ENCODE assay signal across 14 cellular contexts in genomic region chr19:4086336-4086953, GRCh38. TPM values are rescaled to one million over a fixed set of nuclear protein-coding genes. Genes with fewer than 3 reads are reported as not detected.
DNase-seq lines count a peak whose midpoint lies in the region; ATAC-seq and TF ChIP-seq lines count a peak whose summit lies in the region.
"Had no signal": no experiment of that assay in that cellular context is flagged by ENCODE, and none has a peak within 500 bp of the region (broad histone marks: within the 10 kb centered on the region; RNA-seq: fewer than 3 reads in every experiment).

No MANE protein-coding gene starts in this region.

- no peaks in the 10 kb centered on the region for H3K36me3 ChIP-seq in colonic mucosa
- H3K36me3 ChIP-seq in spleen, result peaks cover 0 to 25% (median 17%) of the 10 kb centered on the region in 6 donors
- peaks cover 19% of the 10 kb centered on the region for H3K36me3 ChIP-seq in suprapubic skin
- H3K36me3 ChIP-seq: uterus had no signal

- TF ChIP-seq POLR2A in spleen (IDR thresholded peaks at IDR 0.05) (no peak), suprapubic skin (IDR thresholded peaks at IDR 0.05) (no peak)

- intact Hi-C loops in colonic mucosa (cut with DNase I) (no loop called here), spleen (cut with DNase I; ENCODE audit: low total_unique reads) (no loop called here)

- H3K4me1 ChIP-seq in colonic mucosa (peaks cover 26% of the 10 kb centered on the region), spleen (peaks cover 23 to 87% (median 61%) of the 10 kb centered on the region in 6 donors), suprapubic skin (peaks cover 10% of the 10 kb centered on the region)
- H3K4me1 ChIP-seq: SJSA1, uterus had no signal

- H3K9me3 Mint-ChIP-seq in activated CD4-positive, alpha-beta T cell treated with anti-CD3 and anti-CD28 coated beads, Interleukin-2, amount 10 ng/mL, durations not matched to agents 7 days and 5 days, result no peaks in the 10 kb centered on the region

- no peak for TF ChIP-seq EP300 in suprapubic skin (IDR thresholded peaks at IDR 0.05)

- H3K27me3 Mint-ChIP-seq in activated CD4-positive, alpha-beta T cell treated with anti-CD3 and anti-CD28 coated beads, Interleukin-2, amount 10 ng/mL, durations not matched to agents 7 days and 5 days, result no peaks in the 10 kb centered on the region

- H3K4me1 Mint-ChIP-seq in activated CD4-positive, alpha-beta T cell treated with anti-CD3 and anti-CD28 coated beads, Interleukin-2, amount 10 ng/mL, durations not matched to agents 7 days and 5 days, result peaks cover 70% of the 10 kb centered on the region

- H3K4me3 Mint-ChIP-seq in activated CD4-positive, alpha-beta T cell treated with anti-CD3 and anti-CD28 coated beads, Interleukin-2, amount 10 ng/mL, durations not matched to agents 7 days and 5 days, result peak overlapping the region; percentile 33

- no peak overlapping the region for H3K4me3 ChIP-seq in colonic mucosa
- no peak overlapping the region for H3K4me3 ChIP-seq in spleen
- no peak overlapping the region for H3K4me3 ChIP-seq in suprapubic skin
- H3K4me3 ChIP-seq: GM23248, heart left ventricle, SJSA1, uterus had no signal

- H3K27me3 ChIP-seq in colonic mucosa (no peaks in the 10 kb centered on the region), spleen (replicated peaks in 1 of 7) (no peaks in the 10 kb centered on the region), suprapubic skin (no peaks in the 10 kb centered on the region)
- H3K27me3 ChIP-seq: heart left ventricle, SJSA1, uterus had no signal

- peaks cover 15% of the 10 kb centered on the region for H3K36me3 Mint-ChIP-seq in activated CD4-positive, alpha-beta T cell treated with anti-CD3 and anti-CD28 coated beads, Interleukin-2, amount 10 ng/mL, durations not matched to agents 7 days and 5 days (ENCODE audit: low read depth)

- no peak for DNase-seq in activated CD4-positive, alpha-beta T cell treated with anti-CD3 and anti-CD28 coated beads, Interleukin-2, amount 10 ng/mL, durations not matched to agents 7 days and 5 days
- DNase-seq in activated CD4-positive, alpha-beta T cell treated with anti-CD3 and anti-CD28 coated beads for 4 hours, result no peak
- peak; percentile 33 for DNase-seq in NCI-H69 (lab: John Stamatoyannopoulos, UW)
- DNase-seq in colonic mucosa, result peak; percentile 88
- peak; percentile 68 for DNase-seq in spleen
- DNase-seq in suprapubic skin (ENCODE audit: low spot score in 2 of 2), result no peak
- no peak for DNase-seq in GM03348 (ENCODE audit: low spot score)
- DNase-seq: amniotic stem cell; GM23248; NK-92 treated with Interleukin-12 subunit alpha and Interleukin-12 subunit beta, amount 100 ng/mL, for 24 hours; uterus had no signal

- no peak for ATAC-seq in GM18907 (IDR thresholded peaks at IDR 0.05; ENCODE audit: unreplicated experiment)
- ATAC-seq: heart left ventricle had no signal

- POLR2A ChIA-PET in activated CD4-positive, alpha-beta T cell treated with anti-CD3 and anti-CD28 coated beads, Interleukin-2, amount 10 ng/mL, durations not matched to agents 7 days and 5 days (lab: Charles Lee), result no interaction called here

- WGBS in spleen, 5 donors, result 67 to 73% (median 69%) methylated on average over 18 to 23 of the region's 23 CpGs
- 32% methylated on average over 22 of the region's 23 CpGs for WGBS in suprapubic skin

- peak overlapping the region; percentile 50 to 55 for H3K9ac ChIP-seq in colonic mucosa (ENCODE audit: low read depth in 2 of 2, low read length in 2 of 2)
- H3K9ac ChIP-seq: GM23248 had no signal

- H3K9me3 ChIP-seq in colonic mucosa, result no peaks in the 10 kb centered on the region
- H3K9me3 ChIP-seq in spleen, result no peaks in the 10 kb centered on the region
- H3K9me3 ChIP-seq in suprapubic skin, result no peaks in the 10 kb centered on the region
- H3K9me3 ChIP-seq: heart left ventricle, SJSA1, uterus had no signal

- H3K27ac Mint-ChIP-seq in activated CD4-positive, alpha-beta T cell treated with anti-CD3 and anti-CD28 coated beads, Interleukin-2, amount 10 ng/mL, durations not matched to agents 7 days and 5 days, result peak overlapping the region; percentile 86

- H3K27ac ChIP-seq in colonic mucosa (peak overlapping the region; percentile 86), spleen (peak overlapping the region in 2 of 8 donors; percentile 49 to 87), suprapubic skin (no peak overlapping the region)
- H3K27ac ChIP-seq: GM23248, SJSA1, uterus had no signal

- CTCF ChIA-PET in activated CD4-positive, alpha-beta T cell treated with anti-CD3 and anti-CD28 coated beads, Interleukin-2, amount 10 ng/mL, durations not matched to agents 7 days and 5 days (lab: Charles Lee), result no interaction called here

- TF ChIP-seq CTCF in colonic mucosa (IDR thresholded peaks at IDR 0.05) (no peak), spleen (IDR thresholded peaks at IDR 0.05 in 8 of 11, conservative IDR thresholded peaks at IDR 0.05 in 3 of 11) (no peak), suprapubic skin (IDR thresholded peaks at IDR 0.05) (no peak)

RNA-seq across cellular contexts. Expression of gene ZBTB7A, which starts 19.7 kb away (rescaled TPM):
- 10 to 100 TPM; 39.4 to 47.5 TPM for total RNA-seq in activated CD4-positive, alpha-beta T cell treated with anti-CD3 and anti-CD28 coated beads, Interleukin-2, amount 10 ng/mL, durations not matched to agents 7 days and 5 days
- total RNA-seq in colonic mucosa, result 100 to 1,000 TPM; 110 to 123 TPM
- 10 to 100 TPM; 43.0 to 68.1 (median 53.7) TPM for total RNA-seq in spleen
- 10 to 100 TPM in 1 of 3 donors, 1 to 10 TPM in 2; 4.0 to 15.2 (median 4.2) TPM for polyA plus RNA-seq in spleen
- total RNA-seq in suprapubic skin, result 10 to 100 TPM; 60.3 to 94.2 (median 77.4) TPM

RNA-seq across cellular contexts. Expression of gene MAP2K2, which starts 37.5 kb away (rescaled TPM):
- total RNA-seq in activated CD4-positive, alpha-beta T cell treated with anti-CD3 and anti-CD28 coated beads, Interleukin-2, amount 10 ng/mL, durations not matched to agents 7 days and 5 days, result 100 to 1,000 TPM; 175 to 202 TPM
- total RNA-seq in colonic mucosa (100 to 1,000 TPM; 211 to 260 TPM), spleen (100 to 1,000 TPM in 5 of 7 donors, 10 to 100 TPM in 2; 95.3 to 131 (median 101) TPM), suprapubic skin (100 to 1,000 TPM in 1 of 4 donors, 10 to 100 TPM in 3; 88.0 to 103 (median 95.0) TPM)
- 100 to 1,000 TPM; 117 to 165 (median 160) TPM for polyA plus RNA-seq in spleen

Comparison
In these comparisons a context has a peak if more than half of its experiments do, and no peak if none do; other contexts are left out.
1. DNase-seq: peak in NCI-H69 (single experiment), colonic mucosa (single experiment) and spleen (single experiment); none in activated CD4-positive, alpha-beta T cell treated with anti-CD3 and anti-CD28 coated beads, Interleukin-2, amount 10 ng/mL, durations not matched to agents 7 days and 5 days (single experiment), activated CD4-positive, alpha-beta T cell treated with anti-CD3 and anti-CD28 coated beads for 4 hours (0 of 2), suprapubic skin (0 of 2) and GM03348 (single experiment).